17 cellular contexts compared by ENCODE assay signal in the genomic region with DNA sequence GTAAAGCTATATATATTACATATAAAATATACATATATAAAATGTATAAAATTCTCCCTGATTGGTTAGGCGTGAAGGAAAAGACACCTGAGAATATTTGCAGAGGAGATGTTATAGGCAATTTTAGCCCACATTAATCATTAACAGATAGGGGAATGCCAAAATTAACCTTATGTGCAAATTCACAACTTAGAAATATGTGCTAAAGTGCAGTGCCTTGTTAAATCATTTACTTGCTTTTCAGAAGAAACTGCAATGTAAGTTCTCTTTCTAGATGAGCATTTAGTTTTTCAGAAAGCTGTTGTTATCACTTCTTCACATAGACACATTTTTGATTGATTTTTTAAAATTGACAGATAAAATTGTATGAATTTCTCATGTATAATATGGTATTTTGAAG. TPM values are rescaled to one million over a fixed set of nuclear protein-coding genes. Genes with fewer than 3 reads are reported as not detected.
DNase-seq lines count a peak whose midpoint lies in the region; ATAC-seq and TF ChIP-seq lines count a peak whose summit lies in the region.
"Had no signal": no experiment of that assay in that cellular context is flagged by ENCODE, and none has a peak within 500 bp of the region (broad histone marks: within the 10 kb centered on the region; RNA-seq: fewer than 3 reads in every experiment).

No MANE protein-coding gene starts in this region.

- no peaks in the 10 kb centered on the region for H3K9me3 ChIP-seq in CD4-positive, CD25-positive, alpha-beta regulatory T cell (ENCODE audit: control insufficient read depth in 2 of 2, low read length in 2 of 2)
- H3K9me3 ChIP-seq in right atrium auricular region (no peaks in the 10 kb centered on the region), lower lobe of right lung (no peaks in the 10 kb centered on the region)
- H3K9me3 ChIP-seq: adrenal gland, colonic mucosa, esophagus squamous epithelium, transverse colon had no signal

- H3K27me3 Mint-ChIP-seq in CD4-positive, CD25-positive, alpha-beta regulatory T cell, result no peaks in the 10 kb centered on the region
- H3K27me3 Mint-ChIP-seq in activated T-helper 1 cell treated with anti-CD3 and anti-CD28 coated beads, Interleukin-12 subunit alpha, Interleukin-12 subunit beta, Interleukin-2, Interleukin-4 antibody, amounts not matched to agents 30 ng/mL and 10 ng/mL and 1 ng/mL, durations not matched to agents 14 hours and 24 hours and 36 hours (ENCODE audit: insufficient read depth), result no peaks in the 10 kb centered on the region
- no peaks in the 10 kb centered on the region for H3K27me3 Mint-ChIP-seq in naive thymus-derived CD8-positive, alpha-beta T cell

- DNase-seq in CD4-positive, CD25-positive, alpha-beta regulatory T cell, result no peak
- no peak for DNase-seq in activated T-helper 1 cell treated with anti-CD3 and anti-CD28 coated beads, Interleukin-12 subunit alpha, Interleukin-12 subunit beta, Interleukin-2, Interleukin-4 antibody, amounts not matched to agents 30 ng/mL and 10 ng/mL and 1 ng/mL, durations not matched to agents 14 hours and 24 hours and 36 hours (ENCODE audit: low spot score)
- no peak for DNase-seq in naive thymus-derived CD8-positive, alpha-beta T cell
- DNase-seq in right atrium auricular region (ENCODE audit: low spot score) (no peak), lower lobe of right lung (no peak), NCI-H524 treated with DMSO at 0.1 percent for 48 hours (lab: John Stamatoyannopoulos, UW) (no peak)
- DNase-seq: activated T-cell treated with anti-CD3 and anti-CD28 coated beads for 4 hours, adrenal gland, colonic mucosa, esophagus squamous epithelium, KBM-7, NCI-H187 treated with DMSO at 0.1 percent for 48 hours, transverse colon had no signal

- peaks cover 0 to 1% (median 0%) of the 10 kb centered on the region in 7 donors for H3K9me3 Mint-ChIP-seq in CD4-positive, CD25-positive, alpha-beta regulatory T cell
- peaks cover 5% of the 10 kb centered on the region for H3K9me3 Mint-ChIP-seq in activated T-helper 1 cell treated with anti-CD3 and anti-CD28 coated beads, Interleukin-12 subunit alpha, Interleukin-12 subunit beta, Interleukin-2, Interleukin-4 antibody, amounts not matched to agents 30 ng/mL and 10 ng/mL and 1 ng/mL, durations not matched to agents 14 hours and 24 hours and 36 hours
- no peaks in the 10 kb centered on the region for H3K9me3 Mint-ChIP-seq in naive thymus-derived CD8-positive, alpha-beta T cell

- intact Hi-C loops in activated T-helper 1 cell treated with anti-CD3 and anti-CD28 coated beads, Interleukin-12 subunit alpha, Interleukin-12 subunit beta, Interleukin-2, Interleukin-4 antibody, amounts not matched to agents 30 ng/mL and 10 ng/mL and 1 ng/mL, durations not matched to agents 14 hours and 24 hours and 36 hours (cut with micrococcal nuclease), result loop anchor here (10.0 kb wide), 1 partner anchor 523 kb away; no protein-coding TSS in a partner anchor
- intact Hi-C loops in lower lobe of right lung (cut with DNase I), result no loop called here

- no peak for ATAC-seq in CD4-positive, CD25-positive, alpha-beta regulatory T cell (ENCODE audit: low read depth in 2 of 2)
- peak; percentile 47 for ATAC-seq in GM19372 (IDR thresholded peaks at IDR 0.05; ENCODE audit: low read depth, unreplicated experiment)
- ATAC-seq in HG03064 (IDR thresholded peaks at IDR 0.05; ENCODE audit: low read depth, unreplicated experiment), result peak; percentile 45
- ATAC-seq in naive thymus-derived CD8-positive, alpha-beta T cell, result no peak
- no peak for ATAC-seq in lower lobe of right lung
- ATAC-seq: activated CD4-positive, CD25-positive, alpha-beta regulatory T cell treated with anti-CD3 and anti-CD28 coated beads, Interleukin-2, amount 50 U/mL, for 24 hours had no signal

- H3K36me3 Mint-ChIP-seq in CD4-positive, CD25-positive, alpha-beta regulatory T cell, result no peaks in the 10 kb centered on the region
- peaks cover 30% of the 10 kb centered on the region for H3K36me3 Mint-ChIP-seq in activated T-helper 1 cell treated with anti-CD3 and anti-CD28 coated beads, Interleukin-12 subunit alpha, Interleukin-12 subunit beta, Interleukin-2, Interleukin-4 antibody, amounts not matched to agents 30 ng/mL and 10 ng/mL and 1 ng/mL, durations not matched to agents 14 hours and 24 hours and 36 hours (ENCODE audit: low read depth)
- no peaks in the 10 kb centered on the region for H3K36me3 Mint-ChIP-seq in naive thymus-derived CD8-positive, alpha-beta T cell

- peaks cover 5 to 31% (median 22%) of the 10 kb centered on the region in 4 donors for H3K4me1 Mint-ChIP-seq in CD4-positive, CD25-positive, alpha-beta regulatory T cell
- H3K4me1 Mint-ChIP-seq in activated T-helper 1 cell treated with anti-CD3 and anti-CD28 coated beads, Interleukin-12 subunit alpha, Interleukin-12 subunit beta, Interleukin-2, Interleukin-4 antibody, amounts not matched to agents 30 ng/mL and 10 ng/mL and 1 ng/mL, durations not matched to agents 14 hours and 24 hours and 36 hours (ENCODE audit: low read depth), result peaks cover 38% of the 10 kb centered on the region
- peaks cover 4 to 53% (median 15%) of the 10 kb centered on the region in 4 donors for H3K4me1 Mint-ChIP-seq in naive thymus-derived CD8-positive, alpha-beta T cell

- POLR2A ChIA-PET in naive thymus-derived CD8-positive, alpha-beta T cell (lab: Charles Lee), result no interaction called here

- peaks cover 15% of the 10 kb centered on the region for H3K4me1 ChIP-seq in CD4-positive, CD25-positive, alpha-beta regulatory T cell (ENCODE audit: control insufficient read depth, insufficient read depth, low read length, poor library complexity, severe bottlenecking)
- H3K4me1 ChIP-seq in right atrium auricular region, result no peaks in the 10 kb centered on the region
- H3K4me1 ChIP-seq in lower lobe of right lung, result no peaks in the 10 kb centered on the region
- H3K4me1 ChIP-seq: adrenal gland, colonic mucosa, esophagus squamous epithelium, parathyroid adenoma, transverse colon had no signal

- peak overlapping the region; percentile 41 for H3K27ac ChIP-seq in CD4-positive, CD25-positive, alpha-beta regulatory T cell (ENCODE audit: insufficient read depth, low read length, poor library complexity, severe bottlenecking)
- H3K27ac ChIP-seq in right atrium auricular region, result no peak overlapping the region
- no peak overlapping the region for H3K27ac ChIP-seq in lower lobe of right lung
- H3K27ac ChIP-seq: adrenal gland, colonic mucosa, esophagus squamous epithelium, parathyroid adenoma, transverse colon had no signal

- H3K27me3 ChIP-seq in CD4-positive, CD25-positive, alpha-beta regulatory T cell (ENCODE audit: control insufficient read depth, insufficient read depth, low read length), result no peaks in the 10 kb centered on the region
- H3K27me3 ChIP-seq in right atrium auricular region (no peaks in the 10 kb centered on the region), lower lobe of right lung (ENCODE audit: low read depth) (no peaks in the 10 kb centered on the region)
- H3K27me3 ChIP-seq: colonic mucosa, esophagus squamous epithelium, transverse colon had no signal

- H3K4me3 ChIP-seq in CD4-positive, CD25-positive, alpha-beta regulatory T cell (ENCODE audit: low read depth, low read length), result no peak overlapping the region
- H3K4me3 ChIP-seq in right atrium auricular region (no peak overlapping the region), lower lobe of right lung (no peak overlapping the region)
- H3K4me3 ChIP-seq: adrenal gland, colonic mucosa, esophagus squamous epithelium, transverse colon had no signal

- TF ChIP-seq CTCF in right atrium auricular region (IDR thresholded peaks at IDR 0.05) (no peak), lower lobe of right lung (IDR thresholded peaks at IDR 0.05) (no peak)

- H3K36me3 ChIP-seq in CD4-positive, CD25-positive, alpha-beta regulatory T cell (ENCODE audit: control insufficient read depth, insufficient read depth, low read length), result no peaks in the 10 kb centered on the region
- H3K36me3 ChIP-seq in right atrium auricular region (no peaks in the 10 kb centered on the region), lower lobe of right lung (no peaks in the 10 kb centered on the region)
- H3K36me3 ChIP-seq: adrenal gland, colonic mucosa, esophagus squamous epithelium, transverse colon had no signal

- peak overlapping the region in 1 of 4 donors; percentile 91 for H3K4me3 Mint-ChIP-seq in CD4-positive, CD25-positive, alpha-beta regulatory T cell
- peak overlapping the region; percentile 68 for H3K4me3 Mint-ChIP-seq in activated T-helper 1 cell treated with anti-CD3 and anti-CD28 coated beads, Interleukin-12 subunit alpha, Interleukin-12 subunit beta, Interleukin-2, Interleukin-4 antibody, amounts not matched to agents 30 ng/mL and 10 ng/mL and 1 ng/mL, durations not matched to agents 14 hours and 24 hours and 36 hours
- H3K4me3 Mint-ChIP-seq in naive thymus-derived CD8-positive, alpha-beta T cell, result peak overlapping the region in 1 of 10 donors; percentile 53

- no peak overlapping the region for H3K27ac Mint-ChIP-seq in CD4-positive, CD25-positive, alpha-beta regulatory T cell
- H3K27ac Mint-ChIP-seq in activated T-helper 1 cell treated with anti-CD3 and anti-CD28 coated beads, Interleukin-12 subunit alpha, Interleukin-12 subunit beta, Interleukin-2, Interleukin-4 antibody, amounts not matched to agents 30 ng/mL and 10 ng/mL and 1 ng/mL, durations not matched to agents 14 hours and 24 hours and 36 hours, result no peak overlapping the region
- H3K27ac Mint-ChIP-seq in naive thymus-derived CD8-positive, alpha-beta T cell, result peak overlapping the region in 2 of 10 donors; percentile 40 to 51

RNA-seq across cellular contexts. Expression of a gene that starts 5.6 kb away (rescaled TPM):
- 3.2 TPM for total RNA-seq in CD4-positive, CD25-positive, alpha-beta regulatory T cell
- 1 to 10 TPM; 2.2 to 5.0 (median 3.5) TPM for polyA plus RNA-seq in CD4-positive, CD25-positive, alpha-beta regulatory T cell
- 7.0 and 7.6 TPM in 2 replicates for total RNA-seq in activated T-helper 1 cell treated with anti-CD3 and anti-CD28 coated beads, Interleukin-12 subunit alpha, Interleukin-12 subunit beta, Interleukin-2, Interleukin-4 antibody, amounts not matched to agents 30 ng/mL and 10 ng/mL and 1 ng/mL, durations not matched to agents 14 hours and 24 hours and 36 hours
- total RNA-seq in naive thymus-derived CD8-positive, alpha-beta T cell, result 1 to 10 TPM; 1.7 to 1.8 TPM
- 1 to 10 TPM; 1.1 to 2.9 (median 2.3) TPM for polyA plus RNA-seq in naive thymus-derived CD8-positive, alpha-beta T cell
- total RNA-seq in right atrium auricular region (under 1 TPM in 1 of 2 donors, not detected in 1; 0.59 TPM), lower lobe of right lung (8.0 TPM)

Comparison
In these comparisons a context has a peak if more than half of its experiments do, and no peak if none do; other contexts are left out.
1. ATAC-seq: peak in GM19372 (single experiment) and HG03064 (single experiment); none in CD4-positive, CD25-positive, alpha-beta regulatory T cell (0 of 2), naive thymus-derived CD8-positive, alpha-beta T cell (0 of 2) and lower lobe of right lung (0 of 2).